In genomic region chr2:71772510-71773172, GRCh38 we compare ENCODE assay signal across 28 cellular contexts.
DNase-seq lines count a peak whose midpoint lies in the region; ATAC-seq, FAIRE-seq and TF ChIP-seq lines count a peak whose summit lies in the region.
"Had no signal": no experiment of that assay in that cellular context is flagged by ENCODE, and none has a peak within 500 bp of the region (broad histone marks: within the 10 kb centered on the region; RNA-seq: fewer than 3 reads in every experiment).

No MANE protein-coding gene starts in this region.

- peak; percentile 56 for FAIRE-seq in TTC549 (lab: Jason Lieb, UNC)
- FAIRE-seq in urothelium cell line (lab: Jason Lieb, UNC) = peak; percentile 95
- FAIRE-seq: A204.1, GM12878, GM12892, GM18507, GM19239 had no signal

- no peak overlapping the region for H3K27ac Mint-ChIP-seq in natural killer cell treated with Interleukin-12 subunit alpha and Interleukin-12 subunit beta and Interleukin-15 and Interleukin-18, amount 100 ng/mL, for 72 hours
- no peak overlapping the region for H3K27ac Mint-ChIP-seq in chondrocyte (ENCODE audit: unreplicated experiment)
- H3K27ac Mint-ChIP-seq: CD14-positive monocyte; CD4-positive, alpha-beta memory T cell; CD4-positive, CD25-positive, alpha-beta regulatory T cell; CD8-positive, alpha-beta memory T cell had no signal

- peaks cover 6 to 22% of the 10 kb centered on the region in 2 donors for H3K27me3 Mint-ChIP-seq in natural killer cell treated with Interleukin-12 subunit alpha and Interleukin-12 subunit beta and Interleukin-15 and Interleukin-18, amount 100 ng/mL, for 72 hours
- H3K27me3 Mint-ChIP-seq in chondrocyte (ENCODE audit: low read depth) = no peaks in the 10 kb centered on the region
- H3K27me3 Mint-ChIP-seq: CD4-positive, CD25-positive, alpha-beta regulatory T cell had no signal

- H3K4me1 Mint-ChIP-seq in natural killer cell treated with Interleukin-12 subunit alpha and Interleukin-12 subunit beta and Interleukin-15 and Interleukin-18, amount 100 ng/mL, for 72 hours (ENCODE audit: low read depth in 2 of 2) = no peaks in the 10 kb centered on the region
- no peaks in the 10 kb centered on the region for H3K4me1 Mint-ChIP-seq in chondrocyte (ENCODE audit: low read depth)
- H3K4me1 Mint-ChIP-seq: CD14-positive monocyte; CD4-positive, alpha-beta memory T cell; CD4-positive, CD25-positive, alpha-beta regulatory T cell; CD8-positive, alpha-beta memory T cell had no signal

- DNase-seq in epithelial cell of esophagus (ENCODE audit: low read depth) = peak; percentile 30
- DNase-seq in urothelium cell line (ENCODE audit: low spot score) = no peak
- no peak for DNase-seq in natural killer cell treated with Interleukin-12 subunit alpha and Interleukin-12 subunit beta and Interleukin-15 and Interleukin-18, amount 100 ng/mL, for 72 hours (ENCODE audit: low spot score)
- no peak for DNase-seq in chondrocyte (ENCODE audit: low spot score)
- DNase-seq: 8988T; ACHN; BE2C; C1 segment of cervical spinal cord; CD4-positive, alpha-beta memory T cell; CD4-positive, CD25-positive, alpha-beta regulatory T cell; CD8-positive, alpha-beta memory T cell; COR-L47; DMS 273 treated with DMSO at 0.1 percent for 48 hours; DMS153; DMS53; DMS79; DND-41; EL; GDM1 had no signal

- no peak for ATAC-seq in natural killer cell treated with Interleukin-12 subunit alpha and Interleukin-12 subunit beta and Interleukin-15 and Interleukin-18, amount 100 ng/mL, for 72 hours
- no peak for ATAC-seq in HG02759 (IDR thresholded peaks at IDR 0.05; ENCODE audit: unreplicated experiment)
- ATAC-seq: GM12878 had no signal

- TF ChIP-seq CTCF in epithelial cell of esophagus (IDR thresholded peaks at IDR 0.05; ENCODE audit: insufficient read depth, low read depth, low read length, missing control alignments) (no peak), chondrocyte (IDR thresholded peaks at IDR 0.05) (no peak)

- no peaks in the 10 kb centered on the region for H3K36me3 Mint-ChIP-seq in natural killer cell treated with Interleukin-12 subunit alpha and Interleukin-12 subunit beta and Interleukin-15 and Interleukin-18, amount 100 ng/mL, for 72 hours
- H3K36me3 Mint-ChIP-seq in chondrocyte (ENCODE audit: low read depth) = peaks cover 5% of the 10 kb centered on the region
- H3K36me3 Mint-ChIP-seq: CD14-positive monocyte; CD4-positive, alpha-beta memory T cell; CD4-positive, CD25-positive, alpha-beta regulatory T cell; CD8-positive, alpha-beta memory T cell had no signal

- H3K4me3 Mint-ChIP-seq in natural killer cell treated with Interleukin-12 subunit alpha and Interleukin-12 subunit beta and Interleukin-15 and Interleukin-18, amount 100 ng/mL, for 72 hours = no peak overlapping the region
- no peak overlapping the region for H3K4me3 Mint-ChIP-seq in chondrocyte (ENCODE audit: unreplicated experiment)
- H3K4me3 Mint-ChIP-seq: CD14-positive monocyte; CD4-positive, alpha-beta memory T cell; CD4-positive, CD25-positive, alpha-beta regulatory T cell; CD8-positive, alpha-beta memory T cell had no signal

- H3K4me3 ChIP-seq in epithelial cell of esophagus (ENCODE audit: low read length) = no peak overlapping the region
- H3K4me3 ChIP-seq: BLaER1, GM12878 had no signal

- no peaks in the 10 kb centered on the region for H3K9me3 Mint-ChIP-seq in natural killer cell treated with Interleukin-12 subunit alpha and Interleukin-12 subunit beta and Interleukin-15 and Interleukin-18, amount 100 ng/mL, for 72 hours
- H3K9me3 Mint-ChIP-seq in chondrocyte (ENCODE audit: low read depth) = peaks cover 12% of the 10 kb centered on the region
